In the genomic region with DNA sequence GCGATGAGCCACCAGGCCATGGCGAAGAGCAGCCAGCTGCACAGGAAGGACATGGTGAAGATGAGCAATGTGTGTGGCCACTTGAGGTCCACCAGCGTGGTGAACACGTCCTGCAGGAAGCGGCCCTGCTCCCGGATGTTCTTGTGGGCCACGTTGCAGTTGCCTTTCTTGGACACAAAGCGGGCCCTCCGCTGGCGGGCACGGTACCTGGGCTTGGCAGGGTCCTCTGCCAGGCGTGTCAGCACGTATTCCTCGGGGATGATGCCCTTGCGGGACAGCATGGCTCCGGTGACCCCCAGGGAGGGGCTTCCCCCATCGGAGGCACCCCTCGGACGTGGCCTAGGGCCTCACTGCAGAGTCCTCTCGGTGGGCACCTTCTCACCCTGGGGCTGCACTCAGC, we compare ENCODE assay signal across 2 cellular contexts.
TF ChIP-seq lines count a peak whose summit lies in the region.

No MANE protein-coding gene starts in this region.

TF ChIP-seq in HEK293, 187 proteins besides CTCF, POLR2A, EP300 and RAD21:
- no peak for TF ChIP-seq ZNF148 (tag by site-specific recombination; IDR thresholded peaks at IDR 0.05; ENCODE audit: borderline replicate concordance)
- no peak for TF ChIP-seq ZNF37A (tag by site-specific recombination; IDR thresholded peaks at IDR 0.05)
- TF ChIP-seq REPIN1 (tag by site-specific recombination; IDR thresholded peaks at IDR 0.05; ENCODE audit: low read depth): no peak
- no peak for TF ChIP-seq PRDM1 (tag by site-specific recombination; IDR thresholded peaks at IDR 0.05)
- TF ChIP-seq GLIS2 (tag by site-specific recombination; IDR thresholded peaks at IDR 0.05): 0 out of 2 replicates have a peak, but pooled peaks have one; percentile 35
- TF ChIP-seq ZNF792 (tag by site-specific recombination; IDR thresholded peaks at IDR 0.05): no peak
- TF ChIP-seq ZNF223 (tag by site-specific recombination; IDR thresholded peaks at IDR 0.05): no peak

TF ChIP-seq in H1, 55 proteins besides CTCF, POLR2A, EP300 and RAD21:
- TF ChIP-seq E2F6 (IDR thresholded peaks at IDR 0.05) (no peak), EZH2 (IDR thresholded peaks at IDR 0.05; ENCODE audit: low read depth, low read length, severe bottlenecking) (no peak), CBX5 (IDR thresholded peaks at IDR 0.05; ENCODE audit: low read depth, low read length) (no peak), ASH2L (IDR thresholded peaks at IDR 0.05; ENCODE audit: low read length) (no peak), JUND (IDR thresholded peaks at IDR 0.05; ENCODE audit: low read length) (no peak), GABPA (IDR thresholded peaks at IDR 0.05; ENCODE audit: borderline replicate concordance, insufficient read depth, low read length) (no peak), SAP30 (IDR thresholded peaks at IDR 0.05; ENCODE audit: insufficient read depth, insufficient replicate concordance, low read length) (no peak), KDM1A (IDR thresholded peaks at IDR 0.05; ENCODE audit: borderline replicate concordance, low read length) (no peak), TCF12 (IDR thresholded peaks at IDR 0.05; ENCODE audit: low read depth, low read length) (no peak)
- TF ChIP-seq, protein P1, sequence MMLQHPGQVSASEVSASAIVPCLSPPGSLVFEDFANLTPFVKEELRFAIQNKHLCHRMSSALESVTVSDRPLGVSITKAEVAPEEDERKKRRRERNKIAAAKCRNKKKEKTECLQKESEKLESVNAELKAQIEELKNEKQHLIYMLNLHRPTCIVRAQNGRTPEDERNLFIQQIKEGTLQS (IDR thresholded peaks at IDR 0.05; ENCODE audit: insufficient read depth, low read depth, low read length): no peak
